ENCODE assay signal across 8 cellular contexts in genomic region chr5:68287631-68287975, GRCh38.
DNase-seq lines count a peak whose midpoint lies in the region; ATAC-seq and TF ChIP-seq lines count a peak whose summit lies in the region.

No MANE protein-coding gene starts in this region.

- TF ChIP-seq EP300 in sigmoid colon (IDR thresholded peaks at IDR 0.05) = no peak

- DNase-seq in WTC11 (ENCODE audit: low spot score) (no peak), fibroblast of villous mesenchyme (ENCODE audit: low read depth) (no peak), sigmoid colon (no peak), GM20000 (ENCODE audit: low spot score) (no peak), NCI-H69 (lab: John Stamatoyannopoulos, UW) (no peak)

- no peaks in the 10 kb centered on the region for H3K9me3 Mint-ChIP-seq in WTC11

- TF ChIP-seq CTCF in WTC11 (IDR thresholded peaks at IDR 0.05) (no peak), fibroblast of villous mesenchyme (IDR thresholded peaks at IDR 0.05; ENCODE audit: insufficient read depth, low read depth, low read length) (no peak), sigmoid colon (IDR thresholded peaks at IDR 0.05) (no peak), GM20000 (IDR thresholded peaks at IDR 0.05; ENCODE audit: extremely low read depth, missing control alignments) (no peak)

- H3K27ac Mint-ChIP-seq in WTC11 = peak overlapping the region; percentile 14; the same call in 1 of the 2 replicates

- CTCF ChIA-PET in WTC11 (lab: Charles Lee) = interaction anchor here (1.1 to 1.3 kb wide), 4 partner anchors 72 to 720 kb away, joined by 3 to 4 read pairs (median 4); partner anchors contain the start of gene PIK3R1

- H3K4me3 ChIP-seq in fibroblast of villous mesenchyme (ENCODE audit: low read depth, low read length) (peak overlapping the region; percentile 62), sigmoid colon (peak overlapping the region in 3 of 4 donors; percentile 46 to 58 (median 55))

- no peak for TF ChIP-seq POLR2A in sigmoid colon (IDR thresholded peaks at IDR 0.05)

- intact Hi-C loops in sigmoid colon (cut with DNase I) = loop anchor here (5.0 to 10.0 kb wide), 2 partner anchors 175 to 1123 kb away; no protein-coding TSS in a partner anchor

- ATAC-seq in WTC11 = no peak
- ATAC-seq in GM18858 (IDR thresholded peaks at IDR 0.05; ENCODE audit: unreplicated experiment) = no peak
- ATAC-seq in GM21786 (IDR thresholded peaks at IDR 0.05; ENCODE audit: unreplicated experiment) = no peak

- peaks cover 4% of the 10 kb centered on the region; the same call in 1 of the 2 replicates for H3K36me3 Mint-ChIP-seq in WTC11

- no peaks in the 10 kb centered on the region for H3K27me3 ChIP-seq in sigmoid colon

- WGBS in sigmoid colon, 2 donors = 15 to 36% methylated on average over 8 of the region's 8 CpGs

- no peaks in the 10 kb centered on the region for H3K27me3 Mint-ChIP-seq in WTC11 (ENCODE audit: low read depth)

- H3K4me1 ChIP-seq in ES-I3 (ENCODE audit: insufficient read depth, low read length) = peaks cover 21% of the 10 kb centered on the region
- H3K4me1 ChIP-seq in sigmoid colon = peaks cover 0 to 99% (median 95%) of the 10 kb centered on the region in 4 donors

- peak overlapping the region; percentile 72 for H3K4me3 Mint-ChIP-seq in WTC11

- peaks cover 64% of the 10 kb centered on the region for H3K4me1 Mint-ChIP-seq in WTC11

- POLR2A ChIA-PET in WTC11 (lab: Charles Lee) = no interaction called here

- no peaks in the 10 kb centered on the region for H3K9me3 ChIP-seq in ES-I3 (ENCODE audit: control insufficient read depth, insufficient read depth, low read length)
- H3K9me3 ChIP-seq in sigmoid colon = no peaks in the 10 kb centered on the region

- H3K36me3 ChIP-seq in ES-I3 (ENCODE audit: insufficient read depth, low read length) (peaks cover 3% of the 10 kb centered on the region; the same call in 1 of the 2 replicates), sigmoid colon (peaks cover 0 to 37% (median 9%) of the 10 kb centered on the region in 4 donors)

- peak overlapping the region; percentile 73 for H3K9ac ChIP-seq in ES-I3 (ENCODE audit: low read depth, low read length)

- peak overlapping the region; percentile 78 to 94 (median 84) for H3K27ac ChIP-seq in sigmoid colon

TF ChIP-seq in WTC11, 78 proteins besides CTCF, POLR2A, EP300 and RAD21:
- no peak for TF ChIP-seq ZNF512 (CRISPR knock-in tag; IDR thresholded peaks at IDR 0.05; ENCODE audit: borderline replicate concordance)
- TF ChIP-seq EMX1 (CRISPR knock-in tag; IDR thresholded peaks at IDR 0.05) = no peak
- TF ChIP-seq JAZF1 (CRISPR knock-in tag; IDR thresholded peaks at IDR 0.05) = no peak
- TF ChIP-seq ATF3 (CRISPR knock-in tag; conservative IDR thresholded peaks at IDR 0.05) = no peak
- TF ChIP-seq GRHL2 (CRISPR knock-in tag; IDR thresholded peaks at IDR 0.05; ENCODE audit: insufficient replicate concordance, severe bottlenecking) = no peak
- TF ChIP-seq GTF2I (CRISPR knock-in tag; conservative IDR thresholded peaks at IDR 0.05) = no peak
- no peak for TF ChIP-seq ARID4B (CRISPR knock-in tag; IDR thresholded peaks at IDR 0.05; ENCODE audit: borderline replicate concordance)
- no peak for TF ChIP-seq KAT7 (CRISPR knock-in tag; IDR thresholded peaks at IDR 0.05; ENCODE audit: borderline replicate concordance)
- TF ChIP-seq AR (CRISPR knock-in tag; IDR thresholded peaks at IDR 0.05) = no peak
- no peak for TF ChIP-seq CBFB (CRISPR knock-in tag; IDR thresholded peaks at IDR 0.05; ENCODE audit: low read depth)
